15 cellular contexts compared by ENCODE assay signal in the genomic region with DNA sequence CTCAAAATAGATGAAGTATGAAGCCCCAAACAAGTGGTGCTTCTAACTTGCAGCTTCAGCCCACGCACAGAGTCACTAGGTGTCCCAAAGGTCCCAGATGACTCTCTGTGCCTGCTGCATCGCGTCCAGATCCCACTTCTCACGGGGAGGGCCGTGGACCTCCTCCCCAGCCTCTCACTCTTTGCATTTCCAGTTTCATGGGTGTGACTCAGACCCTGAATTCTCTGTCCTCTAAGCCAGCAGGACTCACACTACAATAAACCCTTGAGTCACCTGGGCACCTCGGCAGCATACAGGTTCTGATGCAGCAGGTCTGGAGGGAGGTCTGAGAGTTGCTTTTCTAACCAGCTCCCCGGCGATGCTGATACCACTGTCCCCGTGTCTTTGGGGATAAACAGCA.
"Had no signal": no experiment of that assay in that cellular context is flagged by ENCODE, and none has a peak within 500 bp of the region (broad histone marks: within the 10 kb centered on the region; RNA-seq: fewer than 3 reads in every experiment).

No MANE protein-coding gene starts in this region.

- H3K27me3 ChIP-seq: adrenal gland, right atrium auricular region, transverse colon had no signal

- H3K36me3 Mint-ChIP-seq: activated naive CD4-positive, alpha-beta T cell treated with anti-CD3 and anti-CD28 coated beads, Interleukin-2, amount 10 ng/mL, durations not matched to agents 7 days and 5 days; naive thymus-derived CD4-positive, alpha-beta T cell; stimulated activated naive B cell treated with anti-CD40 and anti-IgM and Interleukin-4, amounts not matched to agents 10 μg/mL and 1 μg/mL and 100 μg/mL, for 72 hours had no signal

- DNase-seq: activated CD4-positive, alpha-beta T cell treated with anti-CD3 and anti-CD28 coated beads for 36 hours; activated naive CD4-positive, alpha-beta T cell treated with anti-CD3 and anti-CD28 coated beads, Interleukin-2, amount 10 ng/mL, durations not matched to agents 7 days and 5 days; adrenal gland; central memory CD4-positive, alpha-beta T cell; effector CD8-positive, alpha-beta T cell; naive thymus-derived CD4-positive, alpha-beta T cell; stimulated activated naive B cell treated with anti-CD40 and anti-IgM and Interleukin-4, amounts not matched to agents 10 μg/mL and 1 μg/mL and 100 μg/mL, for 72 hours; transverse colon; WERI-Rb-1 had no signal

- H3K4me1 ChIP-seq: right atrium auricular region, transverse colon had no signal

- H3K27ac Mint-ChIP-seq: activated CD4-positive, alpha-beta T cell treated with anti-CD3 and anti-CD28 coated beads for 36 hours; activated naive CD4-positive, alpha-beta T cell treated with anti-CD3 and anti-CD28 coated beads, Interleukin-2, amount 10 ng/mL, durations not matched to agents 7 days and 5 days; activated T-helper 1 cell treated with anti-CD3 and anti-CD28 coated beads, Interleukin-12 subunit alpha, Interleukin-12 subunit beta, Interleukin-2, Interleukin-4 antibody, amounts not matched to agents 30 ng/mL and 10 ng/mL and 1 ng/mL, durations not matched to agents 14 hours and 24 hours and 36 hours; stimulated activated naive B cell treated with anti-CD40 and anti-IgM and Interleukin-4, amounts not matched to agents 10 μg/mL and 1 μg/mL and 100 μg/mL, for 72 hours had no signal

- H3K4me3 Mint-ChIP-seq: activated CD4-positive, alpha-beta T cell treated with anti-CD3 and anti-CD28 coated beads for 36 hours; activated naive CD4-positive, alpha-beta T cell treated with anti-CD3 and anti-CD28 coated beads, Interleukin-2, amount 10 ng/mL, durations not matched to agents 7 days and 5 days; activated T-helper 1 cell treated with anti-CD3 and anti-CD28 coated beads, Interleukin-12 subunit alpha, Interleukin-12 subunit beta, Interleukin-2, Interleukin-4 antibody, amounts not matched to agents 30 ng/mL and 10 ng/mL and 1 ng/mL, durations not matched to agents 14 hours and 24 hours and 36 hours; naive thymus-derived CD4-positive, alpha-beta T cell; stimulated activated naive B cell treated with anti-CD40 and anti-IgM and Interleukin-4, amounts not matched to agents 10 μg/mL and 1 μg/mL and 100 μg/mL, for 72 hours had no signal

- H3K36me3 ChIP-seq: adrenal gland, right atrium auricular region, transverse colon, WERI-Rb-1 had no signal

- H3K4me1 Mint-ChIP-seq: activated CD4-positive, alpha-beta T cell treated with anti-CD3 and anti-CD28 coated beads for 36 hours; activated naive CD4-positive, alpha-beta T cell treated with anti-CD3 and anti-CD28 coated beads, Interleukin-2, amount 10 ng/mL, durations not matched to agents 7 days and 5 days; stimulated activated naive B cell treated with anti-CD40 and anti-IgM and Interleukin-4, amounts not matched to agents 10 μg/mL and 1 μg/mL and 100 μg/mL, for 72 hours had no signal

- ATAC-seq: activated CD4-positive, alpha-beta T cell treated with anti-CD3 and anti-CD28 coated beads for 36 hours; naive thymus-derived CD4-positive, alpha-beta T cell had no signal

- H3K9me3 Mint-ChIP-seq: activated naive CD4-positive, alpha-beta T cell treated with anti-CD3 and anti-CD28 coated beads, Interleukin-2, amount 10 ng/mL, durations not matched to agents 7 days and 5 days; activated T-helper 1 cell treated with anti-CD3 and anti-CD28 coated beads, Interleukin-12 subunit alpha, Interleukin-12 subunit beta, Interleukin-2, Interleukin-4 antibody, amounts not matched to agents 30 ng/mL and 10 ng/mL and 1 ng/mL, durations not matched to agents 14 hours and 24 hours and 36 hours; naive thymus-derived CD4-positive, alpha-beta T cell; stimulated activated naive B cell treated with anti-CD40 and anti-IgM and Interleukin-4, amounts not matched to agents 10 μg/mL and 1 μg/mL and 100 μg/mL, for 72 hours had no signal

- H3K4me3 ChIP-seq: adrenal gland, coronary artery, lung, right atrium auricular region, smooth muscle cell, transverse colon had no signal

- H3K9me3 ChIP-seq: adrenal gland, right atrium auricular region, transverse colon had no signal

- H3K27ac ChIP-seq: adrenal gland, coronary artery, epithelial cell of prostate, right atrium auricular region, transverse colon, WERI-Rb-1 had no signal
